Comparison of ENCODE assay signal across 18 cellular contexts in genomic region chr7:36862685-36863375, GRCh38.
"Had no signal": no experiment of that assay in that cellular context is flagged by ENCODE, and none has a peak within 500 bp of the region (broad histone marks: within the 10 kb centered on the region; RNA-seq: fewer than 3 reads in every experiment).

No MANE protein-coding gene starts in this region.

- H3K4me1 ChIP-seq: body of pancreas, lower lobe of right lung had no signal

- H3K27ac ChIP-seq: body of pancreas, lower lobe of right lung had no signal

- ATAC-seq: activated T-helper 17 cell treated with anti-CD3 and anti-CD28 coated beads, Interleukin-2, amount 50 U/mL, for 72 hours; body of pancreas; lower lobe of right lung; naive thymus-derived CD4-positive, alpha-beta T cell had no signal

- DNase-seq: activated CD4-positive, alpha-beta T cell treated with anti-CD3 and anti-CD28 coated beads for 48 hours; activated naive CD4-positive, alpha-beta T cell treated with anti-CD3 and anti-CD28 coated beads, Interleukin-2, amount 10 ng/mL, durations not matched to agents 7 days and 5 days; activated T-cell treated with anti-CD3 and anti-CD28 coated beads for 4 hours; body of pancreas; cerebellar nuclear complex; dermis blood vessel endothelial cell; endodermal cell; erythroblast; left cardiac atrium; lower lobe of right lung; naive thymus-derived CD4-positive, alpha-beta T cell; nucleus accumbens; right cardiac atrium; spleen; stimulated activated CD4-positive, alpha-beta T cell treated with anti-CD3 and anti-CD28 coated beads, Interleukin-1b, Interleukin-23, amount 100 ng/mL, for 48 hours; stimulated activated naive CD4-positive, alpha-beta T cell treated with Interleukin-2 at 50 U/mL for 16 hours; T-helper 1 cell had no signal

- H3K4me3 ChIP-seq: body of pancreas, lower lobe of right lung, spleen had no signal

- H3K27me3 ChIP-seq: body of pancreas, spleen had no signal

- H3K9me3 ChIP-seq: body of pancreas, lower lobe of right lung, spleen had no signal
